ENCODE assay signal across 26 cellular contexts in genomic region chr3:11356269-11356668, GRCh38.
"Had no signal": no experiment of that assay in that cellular context is flagged by ENCODE, and none has a peak within 500 bp of the region (broad histone marks: within the 10 kb centered on the region; RNA-seq: fewer than 3 reads in every experiment).

No MANE protein-coding gene starts in this region.

- H3K4me1 ChIP-seq: neural progenitor cell, parathyroid adenoma, psoas muscle, right lobe of liver, sigmoid colon, stomach, thyroid gland, tibial nerve, upper lobe of left lung, vagina had no signal

- H3K4me3 ChIP-seq: neural progenitor cell, ovary, psoas muscle, right lobe of liver, sigmoid colon, stomach, thoracic aorta, thyroid gland, tibial nerve, upper lobe of left lung, vagina had no signal

- H3K27ac ChIP-seq: neural progenitor cell, ovary, parathyroid adenoma, psoas muscle, right lobe of liver, sigmoid colon, stomach, thoracic aorta, thyroid gland, tibial nerve, upper lobe of left lung, vagina had no signal

- H3K4me1 Mint-ChIP-seq: neural progenitor cell; stimulated activated effector memory CD8-positive, alpha-beta T cell treated with anti-CD3 and anti-CD28 coated beads, Interleukin-12 subunit alpha, Interleukin-12 subunit beta, amount 100 ng/mL, for 72 hours; stimulated activated naive B cell treated with anti-CD40 and anti-IgM and Interleukin-4, amounts not matched to agents 10 μg/mL and 1 μg/mL and 100 μg/mL, for 72 hours had no signal

- DNase-seq: occipital lobe; ovary; posterior cingulate gyrus; psoas muscle; right cardiac atrium; right lobe of liver; sigmoid colon; small intestine; stimulated activated CD4-positive, alpha-beta T cell treated with anti-CD3 and anti-CD28 coated beads, Interleukin-15, amount 100 ng/mL, for 24 hours; stimulated activated CD4-positive, alpha-beta T cell treated with anti-CD3 and anti-CD28 coated beads, Interleukin-2, amount 100 ng/mL, for 24 hours; stimulated activated CD4-positive, alpha-beta T cell treated with anti-CD3 and anti-CD28 coated beads, Interleukin-2, amount 100 ng/mL, for 48 hours; stimulated activated CD4-positive, alpha-beta T cell treated with anti-CD3 and anti-CD28 coated beads, Interleukin-4, amount 100 ng/mL, for 24 hours; stimulated activated naive B cell treated with anti-CD40 and anti-IgM and Interleukin-4, amounts not matched to agents 10 μg/mL and 1 μg/mL and 100 μg/mL, for 72 hours; stimulated activated naive CD4-positive, alpha-beta T cell treated with Interleukin-2 at 50 U/mL for 16 hours; stomach; thyroid gland; upper lobe of left lung had no signal

- H3K4me3 Mint-ChIP-seq: nephron; neural progenitor cell; stimulated activated effector memory CD8-positive, alpha-beta T cell treated with anti-CD3 and anti-CD28 coated beads, Interleukin-12 subunit alpha, Interleukin-12 subunit beta, amount 100 ng/mL, for 72 hours; stimulated activated naive B cell treated with anti-CD40 and anti-IgM and Interleukin-4, amounts not matched to agents 10 μg/mL and 1 μg/mL and 100 μg/mL, for 72 hours; stimulated activated naive CD8-positive, alpha-beta T cell treated with anti-CD3 and anti-CD28 coated beads, Interleukin-15, Interleukin-2, amounts not matched to agents 100 ng/mL and 50 ng/mL, for 24 hours had no signal

- H3K27me3 ChIP-seq: neural progenitor cell, ovary, right lobe of liver, sigmoid colon, stomach, thyroid gland, tibial nerve, upper lobe of left lung, vagina had no signal

- H3K27ac Mint-ChIP-seq: progenitor cell of endocrine pancreas; stimulated activated effector memory CD8-positive, alpha-beta T cell treated with anti-CD3 and anti-CD28 coated beads, Interleukin-12 subunit alpha, Interleukin-12 subunit beta, amount 100 ng/mL, for 72 hours; stimulated activated naive B cell treated with anti-CD40 and anti-IgM and Interleukin-4, amounts not matched to agents 10 μg/mL and 1 μg/mL and 100 μg/mL, for 72 hours; stimulated activated naive CD8-positive, alpha-beta T cell treated with anti-CD3 and anti-CD28 coated beads, Interleukin-15, Interleukin-2, amounts not matched to agents 100 ng/mL and 50 ng/mL, for 24 hours had no signal

- H3K9me3 ChIP-seq: ovary, psoas muscle, right lobe of liver, sigmoid colon, stomach, thoracic aorta, thyroid gland, tibial nerve, upper lobe of left lung, vagina had no signal

- H3K9me3 Mint-ChIP-seq: stimulated activated effector memory CD8-positive, alpha-beta T cell treated with anti-CD3 and anti-CD28 coated beads, Interleukin-12 subunit alpha, Interleukin-12 subunit beta, amount 100 ng/mL, for 72 hours; stimulated activated naive CD8-positive, alpha-beta T cell treated with anti-CD3 and anti-CD28 coated beads, Interleukin-15, Interleukin-2, amounts not matched to agents 100 ng/mL and 50 ng/mL, for 24 hours had no signal

- H3K27me3 Mint-ChIP-seq: progenitor cell of endocrine pancreas; stimulated activated naive B cell treated with anti-CD40 and anti-IgM and Interleukin-4, amounts not matched to agents 10 μg/mL and 1 μg/mL and 100 μg/mL, for 72 hours; stimulated activated naive CD8-positive, alpha-beta T cell treated with anti-CD3 and anti-CD28 coated beads, Interleukin-15, Interleukin-2, amounts not matched to agents 100 ng/mL and 50 ng/mL, for 24 hours had no signal

- H3K36me3 ChIP-seq: neural progenitor cell, ovary had no signal
